ENCODE assay signal across 13 cellular contexts in genomic region chr14:74402264-74403251, GRCh38. TPM values are rescaled to one million over a fixed set of nuclear protein-coding genes. Genes with fewer than 3 reads are reported as not detected.
A peak's percentile ranks its signal among the peaks of the same experiment; 100 is the strongest.
DNase-seq lines count a peak whose midpoint lies in the region; ATAC-seq, FAIRE-seq and TF ChIP-seq lines count a peak whose summit lies in the region.
"Had no signal": no experiment of that assay in that cellular context is flagged by ENCODE, and none has a peak within 500 bp of the region (broad histone marks: within the 10 kb centered on the region; RNA-seq: fewer than 3 reads in every experiment).

No MANE protein-coding gene starts in this region.

- TF ChIP-seq CTCF in Peyer's patch (IDR thresholded peaks at IDR 0.05) (no peak), mucosa of descending colon (IDR thresholded peaks at IDR 0.05) (no peak)

- H3K9me3 ChIP-seq in Peyer's patch (no peaks in the 10 kb centered on the region), mucosa of descending colon (no peaks in the 10 kb centered on the region)
- H3K9me3 ChIP-seq: left ventricle myocardium inferior, tibial artery had no signal

- H3K27ac ChIP-seq in Peyer's patch = peak overlapping the region in 2 of 4 donors; percentile 79 to 84
- H3K27ac ChIP-seq: GM23248, left ventricle myocardium inferior, tibial artery had no signal

- H3K36me3 ChIP-seq in Peyer's patch = no peaks in the 10 kb centered on the region
- no peaks in the 10 kb centered on the region for H3K36me3 ChIP-seq in mucosa of descending colon (ENCODE audit: low read depth)
- H3K36me3 ChIP-seq: left ventricle myocardium inferior, tibial artery had no signal

- peaks cover 0 to 27% (median 12%) of the 10 kb centered on the region in 4 donors for H3K4me1 ChIP-seq in Peyer's patch
- H3K4me1 ChIP-seq in mucosa of descending colon (ENCODE audit: low read depth) = peaks cover 12% of the 10 kb centered on the region

- DNase-seq in D341Med (ENCODE audit: low spot score) (peak; percentile 27), GM18507 (ENCODE audit: extremely low spot score, insufficient read length, low read depth) (no peak), Peyer's patch (peak in 2 of 3 donors; percentile 54), mucosa of descending colon (no peak), mucosa of gallbladder (ENCODE audit: low spot score) (no peak), AG08395 (ENCODE audit: low spot score) (no peak)

- intact Hi-C loops in mucosa of descending colon (cut with DNase I, micrococcal nuclease) = no loop called here

- H3K4me3 ChIP-seq in Peyer's patch = peak overlapping the region in 3 of 4 donors; percentile 7 to 38 (median 10)
- no peak overlapping the region for H3K4me3 ChIP-seq in mucosa of descending colon
- H3K4me3 ChIP-seq: GM23248 had no signal

- ATAC-seq in mucosa of descending colon = peak; percentile 16
- no peak for ATAC-seq in GM21717 (IDR thresholded peaks at IDR 0.05; ENCODE audit: unreplicated experiment)

- H3K27me3 ChIP-seq in Peyer's patch = peaks cover 0 to 4% of the 10 kb centered on the region in 2 donors

- no peak for TF ChIP-seq POLR2A in Peyer's patch (IDR thresholded peaks at IDR 0.05)

- FAIRE-seq in GM18507 (lab: Jason Lieb, UNC) = peak; percentile 70

RNA-seq across cellular contexts. Expression of gene SYNDIG1L, which starts 23.5 kb away (rescaled TPM):
- total RNA-seq in Peyer's patch (under 1 TPM in 1 of 4 donors, not detected in 3; 0.27 TPM), mucosa of descending colon (under 1 TPM in 2 of 3 donors, not detected in 1; 0.14 to 0.22 TPM), mucosa of gallbladder (0.26 TPM)
- total RNA-seq: fibroblast of villous mesenchyme, GM23248, LHCN-M2, pulmonary artery endothelial cell had no signal

RNA-seq across cellular contexts. Expression of gene VRTN, which starts 54.3 kb away (rescaled TPM):
- total RNA-seq in Peyer's patch = under 1 TPM in 1 of 4 donors, not detected in 3; 0.57 TPM
- under 1 TPM in 1 of 3 donors, not detected in 2; 0.09 TPM for total RNA-seq in mucosa of descending colon
- 0.32 TPM for total RNA-seq in mucosa of gallbladder
- total RNA-seq: fibroblast of villous mesenchyme, GM23248, left ventricle myocardium inferior, LHCN-M2, pulmonary artery endothelial cell had no signal

Comparison
In these comparisons a context has a peak if more than half of its experiments do, and no peak if none do; other contexts are left out.
1. DNase-seq: peak in D341Med (single experiment) and Peyer's patch (2 of 3); none in GM18507 (single experiment), mucosa of descending colon (0 of 3), mucosa of gallbladder (single experiment) and AG08395 (single experiment).